Comparison of ENCODE assay signal across 9 cellular contexts in genomic region chr6:156925718-156926607, GRCh38.
DNase-seq lines count a peak whose midpoint lies in the region; ATAC-seq and TF ChIP-seq lines count a peak whose summit lies in the region.
"Had no signal": no experiment of that assay in that cellular context is flagged by ENCODE, and none has a peak within 500 bp of the region (broad histone marks: within the 10 kb centered on the region; RNA-seq: fewer than 3 reads in every experiment).

No MANE protein-coding gene starts in this region.

- no peak overlapping the region for H2BK12ac ChIP-seq in mesenchymal stem cell (ENCODE audit: low read length in 2 of 2)

- peak; percentile 20 for DNase-seq in mesenchymal stem cell
- DNase-seq in NCI-H345 treated with DMSO at 0.1 percent for 48 hours (lab: John Stamatoyannopoulos, UW; ENCODE audit: unreplicated experiment) = no peak
- DNase-seq in hepatic stellate cell (ENCODE audit: low spot score) = no peak
- no peak for DNase-seq in lower leg skin (ENCODE audit: low spot score in 2 of 2)
- DNase-seq: tibial artery had no signal

- no peak overlapping the region for H2BK120ac ChIP-seq in mesenchymal stem cell (ENCODE audit: low read depth, low read length)

- H3K9me3 ChIP-seq in mesenchymal stem cell (ENCODE audit: control insufficient read depth, low read length) = no peaks in the 10 kb centered on the region
- H3K9me3 ChIP-seq: tibial artery had no signal

- H3K14ac ChIP-seq in mesenchymal stem cell (ENCODE audit: low read length in 2 of 2) = peak overlapping the region in 1 of 2 experiments; percentile 77

- H3K27me3 ChIP-seq in mesenchymal stem cell (ENCODE audit: control insufficient read depth in 1 of 2, insufficient read depth in 1 of 2, low read length in 2 of 2) = no peaks in the 10 kb centered on the region
- H3K27me3 ChIP-seq: tibial artery had no signal

- no peak overlapping the region for H2BK15ac ChIP-seq in mesenchymal stem cell (ENCODE audit: low read depth, poor library complexity, severe bottlenecking)

- H3K23ac ChIP-seq in mesenchymal stem cell (ENCODE audit: low read length in 2 of 2) = no peak overlapping the region

- H2BK5ac ChIP-seq in mesenchymal stem cell (ENCODE audit: low read depth, low read length, poor library complexity, severe bottlenecking) = no peak overlapping the region

- H3K4me1 ChIP-seq in mesenchymal stem cell (ENCODE audit: control insufficient read depth, insufficient read depth, low read depth, low read length) = peaks cover 3% of the 10 kb centered on the region

- no peak overlapping the region for H3K4ac ChIP-seq in mesenchymal stem cell (ENCODE audit: low read depth in 1 of 2, low read length in 2 of 2)

- peaks cover 0 to 5% of the 10 kb centered on the region in 2 experiments for H3K36me3 ChIP-seq in mesenchymal stem cell (ENCODE audit: control insufficient read depth in 1 of 2, insufficient read depth in 2 of 2, low read depth in 1 of 2, low read length in 2 of 2)
- H3K36me3 ChIP-seq: tibial artery had no signal

- no peak for TF ChIP-seq POLR2A in lower leg skin (IDR thresholded peaks at IDR 0.05)

- H3K4me2 ChIP-seq in mesenchymal stem cell (ENCODE audit: low read length, poor library complexity, severe bottlenecking) = no peak overlapping the region

- no peak overlapping the region for H4K8ac ChIP-seq in mesenchymal stem cell (ENCODE audit: low read length)

- WGBS in mesenchymal stem cell = 89% methylated on average over 2 of the region's 3 CpGs
- WGBS in lower leg skin, 2 donors = 60 to 67% methylated on average over 3 of the region's 3 CpGs

- intact Hi-C loops in lower leg skin (cut with DNase I; ENCODE audit: low total_unique reads) = no loop called here

- no peak for TF ChIP-seq CTCF in lower leg skin (IDR thresholded peaks at IDR 0.05)

- peaks cover 48% of the 10 kb centered on the region for H3K79me1 ChIP-seq in mesenchymal stem cell (replicated peaks; ENCODE audit: low read length, poor library complexity, severe bottlenecking)

- no peak overlapping the region for H3K27ac ChIP-seq in mesenchymal stem cell (ENCODE audit: low read length, poor library complexity, severe bottlenecking)
- H3K27ac ChIP-seq: tibial artery had no signal

- H2AFZ ChIP-seq in mesenchymal stem cell (ENCODE audit: low read depth, low read length) = no peak overlapping the region

- H3K18ac ChIP-seq in mesenchymal stem cell (ENCODE audit: low read depth in 1 of 2, low read length in 2 of 2) = no peak overlapping the region

- H4K91ac ChIP-seq in mesenchymal stem cell (ENCODE audit: low read length) = no peak overlapping the region

- ATAC-seq in GM18861 (IDR thresholded peaks at IDR 0.05; ENCODE audit: unreplicated experiment) (peak; percentile 85), GM21737 (IDR thresholded peaks at IDR 0.05; ENCODE audit: unreplicated experiment) (peak; percentile 80), HG03558 (IDR thresholded peaks at IDR 0.05; ENCODE audit: extremely low read depth, unreplicated experiment) (peak; percentile 82), SK-N-SH treated with all-trans-retinoic acid at 6 μM for 48 hours (no peak; the same call in 1 of the 3 replicates)

- no peak overlapping the region for H3K9ac ChIP-seq in mesenchymal stem cell (ENCODE audit: low read length)

- H2AK5ac ChIP-seq in mesenchymal stem cell (ENCODE audit: low read length, severe bottlenecking) = no peak overlapping the region

- H3K4me3 ChIP-seq in mesenchymal stem cell (ENCODE audit: insufficient read depth in 1 of 2, low read depth in 1 of 2, low read length in 2 of 2) (no peak overlapping the region), lower leg skin (ENCODE audit: low read depth, poor library complexity, severe bottlenecking) (no peak overlapping the region)
- H3K4me3 ChIP-seq: tibial artery had no signal

TF ChIP-seq in SK-N-SH treated with all-trans-retinoic acid at 6 μM for 48 hours, 23 proteins besides CTCF, POLR2A, EP300 and RAD21:
- TF ChIP-seq ZNF8 (CRISPR knock-in tag; IDR thresholded peaks at IDR 0.05) = no peak
- TF ChIP-seq TSHZ2 (CRISPR knock-in tag; IDR thresholded peaks at IDR 0.05) = no peak
- no peak for TF ChIP-seq SNAI2 (CRISPR knock-in tag; IDR thresholded peaks at IDR 0.05)
- no peak for TF ChIP-seq OSR1 (CRISPR knock-in tag; IDR thresholded peaks at IDR 0.05)
- no peak for TF ChIP-seq ZNF565 (CRISPR knock-in tag; conservative IDR thresholded peaks at IDR 0.05; ENCODE audit: low read depth)
- TF ChIP-seq TOX (CRISPR knock-in tag; IDR thresholded peaks at IDR 0.05; ENCODE audit: borderline replicate concordance) = no peak
- TF ChIP-seq PPARA (CRISPR knock-in tag; IDR thresholded peaks at IDR 0.05; ENCODE audit: borderline replicate concordance) = no peak
- no peak for TF ChIP-seq ARNTL (CRISPR knock-in tag; IDR thresholded peaks at IDR 0.05; ENCODE audit: borderline replicate concordance, low read depth)
- no peak for TF ChIP-seq PATZ1 (CRISPR knock-in tag; IDR thresholded peaks at IDR 0.05; ENCODE audit: borderline replicate concordance)
- no peak for TF ChIP-seq RARB (CRISPR knock-in tag; IDR thresholded peaks at IDR 0.05)
- TF ChIP-seq TCF4 (CRISPR knock-in tag; IDR thresholded peaks at IDR 0.05; ENCODE audit: borderline replicate concordance) = no peak
- no peak for TF ChIP-seq ZNF70 (CRISPR knock-in tag; IDR thresholded peaks at IDR 0.05)
- TF ChIP-seq ZFP3 (CRISPR knock-in tag; IDR thresholded peaks at IDR 0.05) = no peak
- TF ChIP-seq BACH2 (CRISPR knock-in tag; IDR thresholded peaks at IDR 0.05; ENCODE audit: borderline replicate concordance) = no peak
- no peak for TF ChIP-seq POU6F1 (CRISPR knock-in tag; IDR thresholded peaks at IDR 0.05; ENCODE audit: borderline replicate concordance, low read depth)
- TF ChIP-seq CREB5 (CRISPR knock-in tag; IDR thresholded peaks at IDR 0.05; ENCODE audit: low read depth) = no peak
- no peak for TF ChIP-seq ESRRG (CRISPR knock-in tag; IDR thresholded peaks at IDR 0.05)
